8 cellular contexts compared by ENCODE assay signal in genomic region chr16:1613240-1613639, GRCh38. TPM values are rescaled to one million over a fixed set of nuclear protein-coding genes. Genes with fewer than 3 reads are reported as not detected.
A peak's percentile ranks its signal among the peaks of the same experiment; 100 is the strongest.
DNase-seq lines count a peak whose midpoint lies in the region; ATAC-seq and TF ChIP-seq lines count a peak whose summit lies in the region.

No MANE protein-coding gene starts in this region.

- POLR2A ChIA-PET in PC-3 (lab: Charles Lee; ENCODE audit: unreplicated experiment), result no interaction called here

- ATAC-seq in PC-3, result no peak
- no peak for ATAC-seq in activated CD4-positive, CD25-positive, alpha-beta regulatory T cell treated with anti-CD3 and anti-CD28 coated beads, Interleukin-2, amount 50 U/mL, for 24 hours

- intact Hi-C loops in PC-3 (cut with micrococcal nuclease), result loop anchor here (5.0 kb wide), 2 partner anchors 34 to 94 kb away; partner anchors contain the start of gene MAPK8IP3
- intact Hi-C loops in dorsolateral prefrontal cortex (cut with DNase I), result loop anchor here (2.0 to 10.0 kb wide), 8 partner anchors 62 to 352 kb away; partner anchors contain the start of genes FAHD1 (in 2 of the 2), HAGH (in 2 of the 2), NME3 (in 2 of the 2) and EME2 (in 1 of the 2)

- H3K9me2 ChIP-seq in PC-3 (replicated peaks; ENCODE audit: low read length) (no peaks in the 10 kb centered on the region), neural cell (ENCODE audit: insufficient read depth, low read length) (no peaks in the 10 kb centered on the region)

- H3K36me3 ChIP-seq in PC-3 (ENCODE audit: low read depth, low read length), result peaks cover 14% of the 10 kb centered on the region
- H3K36me3 ChIP-seq in neural cell (ENCODE audit: insufficient read depth, low read length), result no peaks in the 10 kb centered on the region

- H3K27me3 ChIP-seq in PC-3 (ENCODE audit: low read length) (no peaks in the 10 kb centered on the region), dorsolateral prefrontal cortex (no peaks in the 10 kb centered on the region), neural cell (ENCODE audit: insufficient read depth, low read depth, low read length) (no peaks in the 10 kb centered on the region)

- H4K20me1 ChIP-seq in PC-3 (ENCODE audit: low read length), result peaks cover 6% of the 10 kb centered on the region; the same call in 1 of the 2 replicates
- no peaks in the 10 kb centered on the region for H4K20me1 ChIP-seq in neural cell (ENCODE audit: insufficient read depth)

- TF ChIP-seq EP300 in neural cell (conservative IDR thresholded peaks at IDR 0.05; ENCODE audit: poor library complexity, severe bottlenecking), result no peak

- H3K9me3 ChIP-seq in PC-3 (ENCODE audit: low read length), result no peaks in the 10 kb centered on the region
- no peaks in the 10 kb centered on the region for H3K9me3 ChIP-seq in neural cell (ENCODE audit: low read length)

- CTCF ChIA-PET in PC-3 (lab: Charles Lee), result no interaction called here

- H3K4me3 ChIP-seq in PC-3 (ENCODE audit: low read length), result peak overlapping the region; percentile 96
- H3K4me3 ChIP-seq in dorsolateral prefrontal cortex, result peak overlapping the region; percentile 66 to 99 (median 91)
- H3K4me3 ChIP-seq in neural cell (ENCODE audit: low read length), result peak overlapping the region; percentile 91

- TF ChIP-seq RAD21 in neural cell (conservative IDR thresholded peaks at IDR 0.05), result no peak

- H3F3A ChIP-seq in PC-3 (ENCODE audit: low read length, unreplicated experiment), result no peaks in the 10 kb centered on the region
- no peaks in the 10 kb centered on the region for H3F3A ChIP-seq in neural cell (ENCODE audit: insufficient read depth, low read length, poor library complexity, severe bottlenecking)

- H3K27ac ChIP-seq in PC-3 (ENCODE audit: low read length) (no peak overlapping the region), dorsolateral prefrontal cortex (peak overlapping the region in 14 of 59 donors; percentile 31 to 88 (median 82)), neural cell (ENCODE audit: low read length) (no peak overlapping the region)

- H3K4me2 ChIP-seq in PC-3 (ENCODE audit: low read length) (peak overlapping the region; percentile 99), neural cell (ENCODE audit: low read length) (peak overlapping the region; percentile 92)

- H2AFZ ChIP-seq in PC-3 (ENCODE audit: low read length) (no peak overlapping the region), neural cell (ENCODE audit: low read depth, low read length) (no peak overlapping the region)

- BruUV-seq in PC-3 (replicated peaks; lab: Mats Ljungman, UMichigan), result TSS peak; percentile 22

- TF ChIP-seq CTCF in PC-3 (conservative IDR thresholded peaks at IDR 0.05; ENCODE audit: low read depth, low read length) (no peak), dorsolateral prefrontal cortex (IDR thresholded peaks at IDR 0.05 in 54 of 56, conservative IDR thresholded peaks at IDR 0.05 in 2 of 56; ENCODE audit: low read depth in 1 of 56, partially characterized antibody in 56 of 56) (no peak), neural cell (IDR thresholded peaks at IDR 0.05; ENCODE audit: poor library complexity, severe bottlenecking) (no peak)

- H3K79me2 ChIP-seq in PC-3 (ENCODE audit: low read length) (peaks cover 62% of the 10 kb centered on the region), neural cell (replicated peaks; ENCODE audit: insufficient read depth, low read length) (peaks cover 59% of the 10 kb centered on the region)

- DNase-seq in DMS 273 (lab: John Stamatoyannopoulos, UW; ENCODE audit: unreplicated experiment) (peak; percentile 47), DMS 273 treated with DMSO at 0.1 percent for 48 hours (lab: John Stamatoyannopoulos, UW) (no peak), PC-3 (peak; percentile 6), dorsolateral prefrontal cortex (no peak), cerebellar cortex (ENCODE audit: low spot score) (no peak), anterior cingulate cortex (lab: John Stamatoyannopoulos, UW) (no peak)

- peaks cover 23% of the 10 kb centered on the region for H3K4me1 ChIP-seq in PC-3 (ENCODE audit: insufficient read depth, low read length)

- H3K9ac ChIP-seq in PC-3 (ENCODE audit: low read length) (peak overlapping the region; percentile 85), neural cell (ENCODE audit: low read length) (peak overlapping the region; percentile 67)

TF ChIP-seq in neural cell, 6 proteins besides CTCF, POLR2A, EP300 and RAD21:
- TF ChIP-seq EZH2 (IDR thresholded peaks at IDR 0.05; ENCODE audit: borderline replicate concordance, insufficient read depth, low read length, poor library complexity, severe bottlenecking), result no peak
- TF ChIP-seq POLR2AphosphoS5 (IDR thresholded peaks at IDR 0.05), result no peak

RNA-seq across cellular contexts. Expression of gene CRAMP1, which starts 1.1 kb away (rescaled TPM):
- 8.5 and 15.5 TPM in 2 replicates for total RNA-seq in PC-3 (2014; rRNA removed)
- total RNA-seq in dorsolateral prefrontal cortex, result 10 to 100 TPM; 19.9 to 44.9 (median 27.3) TPM
- polyA plus RNA-seq in neural cell, result 11.1 and 11.9 TPM in 2 replicates
- 18.5 and 20.4 TPM in 2 replicates for polyA minus RNA-seq in neural cell

RNA-seq across cellular contexts. Expression of gene IFT140, which starts 1.4 kb away (rescaled TPM):
- total RNA-seq in PC-3 (2014; rRNA removed), result 4.2 and 6.2 TPM in 2 replicates
- total RNA-seq in dorsolateral prefrontal cortex, result 10 to 100 TPM; 17.4 to 54.2 (median 33.3) TPM
- 28.1 and 38.9 TPM in 2 replicates for polyA plus RNA-seq in neural cell
- polyA minus RNA-seq in neural cell, result 49.2 and 53.8 TPM in 2 replicates

Comparison
In these comparisons a context has a peak if more than half of its experiments do, and no peak if none do; other contexts are left out.
1. DNase-seq: peak in DMS 273 (single experiment) and PC-3 (single experiment); none in DMS 273 treated with DMSO at 0.1 percent for 48 hours (single experiment), dorsolateral prefrontal cortex (0 of 10), cerebellar cortex (single experiment) and anterior cingulate cortex (0 of 58).
2. Peak in every context shown above with its lines, with median percentiles within 50 percentile points of each other: H3K4me3 ChIP-seq.